8 cellular contexts compared by ENCODE assay signal in genomic region chr6:31197559-31198305, GRCh38. TPM values are rescaled to one million over a fixed set of nuclear protein-coding genes. Genes with fewer than 3 reads are reported as not detected.
A peak's percentile ranks its signal among the peaks of the same experiment; 100 is the strongest.
DNase-seq lines count a peak whose midpoint lies in the region; ATAC-seq, FAIRE-seq and TF ChIP-seq lines count a peak whose summit lies in the region.

No MANE protein-coding gene starts in this region.

- CTCF ChIA-PET in A673 (lab: Charles Lee) (interaction anchor here (0.6 to 2.3 kb wide), 2 partner anchors 169 kb away, joined by 3 to 9 read pairs; no protein-coding TSS in a partner anchor), WTC11 (lab: Charles Lee) (interaction anchor here (0.6 to 4.1 kb wide), 7 partner anchors 13 to 177 kb away, joined by 3 to 60 read pairs (median 5); no protein-coding TSS in a partner anchor)

- H3K9me3 Mint-ChIP-seq in WTC11 = peaks cover 27% of the 10 kb centered on the region

- FAIRE-seq in bronchial epithelial cell (lab: Jason Lieb, UNC) = no peak

- peak overlapping the region; percentile 83 for H3K4me3 Mint-ChIP-seq in WTC11

- peak; percentile 79 for ATAC-seq in GM18868 (IDR thresholded peaks at IDR 0.05; ENCODE audit: unreplicated experiment)
- peak; percentile 62 for ATAC-seq in HG03108 (IDR thresholded peaks at IDR 0.05; ENCODE audit: unreplicated experiment)
- peak; percentile 42 for ATAC-seq in WTC11

- intact Hi-C loops in A673 (cut with micrococcal nuclease; ENCODE audit: unreplicated experiment) = loop anchor here (1.0 to 2.0 kb wide), 2 partner anchors 169 to 175 kb away; no protein-coding TSS in a partner anchor

- peak overlapping the region; percentile 91 for H3K27ac ChIP-seq in A673 (ENCODE audit: low read depth, low read length, poor library complexity, severe bottlenecking)

- POLR2A ChIA-PET in A673 (lab: Charles Lee; ENCODE audit: low non-redundant PET) = interaction anchor here (0.5 kb wide), 1 partner anchor 478 kb away, joined by 4 read pairs; no protein-coding TSS in a partner anchor
- POLR2A ChIA-PET in WTC11 (lab: Charles Lee) = interaction anchor here (0.6 kb wide), 1 partner anchor 83 kb away, joined by 3 read pairs; no protein-coding TSS in a partner anchor

- peaks cover 20% of the 10 kb centered on the region for H3K36me3 Mint-ChIP-seq in WTC11

- H3K36me3 ChIP-seq in A673 (ENCODE audit: insufficient read depth, low read length, poor library complexity, severe bottlenecking) = peaks cover 3% of the 10 kb centered on the region
- no peaks in the 10 kb centered on the region for H3K36me3 ChIP-seq in bronchial epithelial cell (ENCODE audit: control insufficient read depth, insufficient read depth, low read length)

- no peak for TF ChIP-seq CTCF in A673 (conservative IDR thresholded peaks at IDR 0.05; ENCODE audit: low read depth, low read length)
- TF ChIP-seq CTCF in WTC11 (IDR thresholded peaks at IDR 0.05) = no peak
- TF ChIP-seq CTCF in bronchial epithelial cell (IDR thresholded peaks at IDR 0.05; ENCODE audit: insufficient read depth, low read length, severe bottlenecking) = no peak

- H3K4me1 Mint-ChIP-seq in WTC11 = peaks cover 6% of the 10 kb centered on the region

- H3K4me3 ChIP-seq in A673 (ENCODE audit: low read depth, low read length, poor library complexity, severe bottlenecking) (peak overlapping the region; percentile 72), bronchial epithelial cell (ENCODE audit: low read depth, low read length) (peak overlapping the region; percentile 54)

- no peak overlapping the region for H3K27ac Mint-ChIP-seq in WTC11

- BruUV-seq in A673 (replicated peaks; lab: Mats Ljungman, UMichigan) = TSS peak; percentile 82

- H3K27me3 Mint-ChIP-seq in WTC11 (ENCODE audit: low read depth) = no peaks in the 10 kb centered on the region; the same call in 1 of the 2 replicates

- H3K27me3 ChIP-seq in A673 (replicated peaks; ENCODE audit: insufficient read depth, low read depth, low read length, poor library complexity) = no peaks in the 10 kb centered on the region
- no peaks in the 10 kb centered on the region for H3K27me3 ChIP-seq in bronchial epithelial cell (ENCODE audit: control insufficient read depth, insufficient read depth, low read length)

- H3K9me3 ChIP-seq in A673 (ENCODE audit: low read depth, low read length, poor library complexity, severe bottlenecking) = no peaks in the 10 kb centered on the region

- no peaks in the 10 kb centered on the region for H3K4me1 ChIP-seq in A673 (ENCODE audit: insufficient read depth, low read length, poor library complexity, severe bottlenecking)

- DNase-seq in A673 (ENCODE audit: low spot score) = peak; percentile 84
- DNase-seq in NCI-H2227 (lab: John Stamatoyannopoulos, UW; ENCODE audit: unreplicated experiment) = peak; percentile 89
- DNase-seq in WTC11 (ENCODE audit: low spot score) = peak; percentile 70
- peak; percentile 81 for DNase-seq in bronchial epithelial cell (ENCODE audit: low read depth)
- DNase-seq in islet precursor cell = peak; percentile 91
- peak; percentile 84 for DNase-seq in stimulated activated CD4-positive, alpha-beta T cell treated with anti-CD3 and anti-CD28 coated beads, Interleukin-12 subunit alpha, Interleukin-12 subunit beta, amount 100 ng/mL, for 4 hours

TF ChIP-seq in WTC11, 78 proteins besides CTCF, POLR2A, EP300 and RAD21:
- no peak for TF ChIP-seq FOXP4 (CRISPR knock-in tag; IDR thresholded peaks at IDR 0.05)
- no peak for TF ChIP-seq ZNF671 (CRISPR knock-in tag; IDR thresholded peaks at IDR 0.05)
- no peak for TF ChIP-seq RORB (CRISPR knock-in tag; IDR thresholded peaks at IDR 0.05)
- TF ChIP-seq HMGXB4 (CRISPR knock-in tag; IDR thresholded peaks at IDR 0.05) = 0 out of 2 replicates have a peak, but pooled peaks have one; percentile 9
TF ChIP-seq in WTC11: peak in this region for 1.

RNA-seq across cellular contexts. Expression of gene POU5F1, which starts 27.2 kb away (rescaled TPM):
- total RNA-seq in A673 (2021) (not detected in 2 replicates), WTC11 (2021) (2,735 to 3,160 TPM (median 3,135 TPM) in 3 replicates), bronchial epithelial cell (0.53 and 1.3 TPM in 2 replicates)

RNA-seq across cellular contexts. Expression of gene TCF19, which starts 39.3 kb away (rescaled TPM):
- total RNA-seq in A673 (2021) (31.8 and 39.1 TPM in 2 replicates), WTC11 (2021) (10.2 to 12.7 TPM (median 10.7 TPM) in 3 replicates), bronchial epithelial cell (1.1 and 3.1 TPM in 2 replicates)

RNA-seq across cellular contexts. Expression of gene CCHCR1, which starts 40.1 kb away (rescaled TPM):
- total RNA-seq in A673 (2021) (51.7 and 58.0 TPM in 2 replicates), WTC11 (2021) (58.7 to 62.6 TPM (median 61.4 TPM) in 3 replicates), bronchial epithelial cell (14.5 and 25.2 TPM in 2 replicates)

RNA-seq across cellular contexts. Expression of gene PSORS1C2, which starts 58.9 kb away (rescaled TPM):
- not detected in 2 replicates for total RNA-seq in A673 (2021)
- total RNA-seq in WTC11 (2021) = 0.55 to 0.85 TPM (median 0.78 TPM) in 3 replicates
- not detected in 2 replicates for total RNA-seq in bronchial epithelial cell

Comparison
In these comparisons a context has a peak if more than half of its experiments do, and no peak if none do; other contexts are left out.
1. Peak in every context shown above with its lines: DNase-seq, ATAC-seq, H3K4me3 ChIP-seq and H3K27ac ChIP-seq.
2. RNA of gene POU5F1, which starts 27.2 kb away (total RNA-seq): 2,735 to 3,160 TPM in WTC11; 0.53 to 1.3 TPM in bronchial epithelial cell and not detected in A673; every median in the first group is over 1,000 times any median in the second.